In genomic region chr10:100482181-100482833, GRCh38 we compare ENCODE assay signal across 8 cellular contexts. TPM values are rescaled to one million over a fixed set of nuclear protein-coding genes. Genes with fewer than 3 reads are reported as not detected.
A peak's percentile ranks its signal among the peaks of the same experiment; 100 is the strongest.
DNase-seq lines count a peak whose midpoint lies in the region; ATAC-seq, FAIRE-seq and TF ChIP-seq lines count a peak whose summit lies in the region.

No MANE protein-coding gene starts in this region.

- peaks cover 11 to 26% (median 18%) of the 10 kb centered on the region in 4 donors for H3K4me1 Mint-ChIP-seq in naive thymus-derived CD8-positive, alpha-beta T cell
- H3K4me1 Mint-ChIP-seq in stimulated activated memory B cell treated with anti-CD40 and anti-IgM and Interleukin-4, amounts not matched to agents 10 μg/mL and 1 μg/mL and 100 μg/mL, for 72 hours: peaks cover 24% of the 10 kb centered on the region

- ATAC-seq in naive thymus-derived CD8-positive, alpha-beta T cell: peak; percentile 65 to 66
- peak; percentile 62 for ATAC-seq in stimulated activated memory B cell treated with anti-CD40 and anti-IgM and Interleukin-4, amounts not matched to agents 10 μg/mL and 1 μg/mL and 100 μg/mL, for 72 hours
- ATAC-seq in HG02678 (IDR thresholded peaks at IDR 0.05; ENCODE audit: unreplicated experiment): no peak

- peak overlapping the region in 9 of 10 donors; percentile 40 to 87 (median 71) for H3K27ac Mint-ChIP-seq in naive thymus-derived CD8-positive, alpha-beta T cell
- no peak overlapping the region for H3K27ac Mint-ChIP-seq in stimulated activated memory B cell treated with anti-CD40 and anti-IgM and Interleukin-4, amounts not matched to agents 10 μg/mL and 1 μg/mL and 100 μg/mL, for 72 hours

- no peaks in the 10 kb centered on the region for H3K9me3 Mint-ChIP-seq in naive thymus-derived CD8-positive, alpha-beta T cell
- H3K9me3 Mint-ChIP-seq in stimulated activated memory B cell treated with anti-CD40 and anti-IgM and Interleukin-4, amounts not matched to agents 10 μg/mL and 1 μg/mL and 100 μg/mL, for 72 hours: peaks cover 2% of the 10 kb centered on the region

- TF ChIP-seq CTCF in GM13977 (IDR thresholded peaks at IDR 0.05; ENCODE audit: extremely low read depth, insufficient read depth, missing control alignments): peak; percentile 79
- TF ChIP-seq CTCF in fibroblast of the aortic adventitia (IDR thresholded peaks at IDR 0.05; ENCODE audit: insufficient read depth, low read length): peak; percentile 86

- peak; percentile 77 for DNase-seq in GM13977 (ENCODE audit: low spot score)
- peak; percentile 81 for DNase-seq in HuH-7.5 (ENCODE audit: low spot score)
- DNase-seq in RCC 7860 (ENCODE audit: low spot score): peak; percentile 13
- peak; percentile 48 for DNase-seq in activated T-helper 9 cell treated with anti-CD3 and anti-CD28 coated beads, Interleukin-2, amount 50 U/mL, for 16 hours (ENCODE audit: low read depth)
- peak; percentile 68 for DNase-seq in fibroblast of the aortic adventitia (ENCODE audit: low read depth)
- peak; percentile 48 to 75 (median 68) for DNase-seq in naive thymus-derived CD8-positive, alpha-beta T cell

- in situ Hi-C loops in GM13977 (cut with MboI; ENCODE audit: low pct_unique_long_range_greater_than_20kb, low sequenced_read_pairs, unreplicated experiment): no loop called here

- FAIRE-seq in RCC 7860 (lab: Jason Lieb, UNC): no peak

- peak overlapping the region; percentile 73 to 90 (median 86) for H3K4me3 Mint-ChIP-seq in naive thymus-derived CD8-positive, alpha-beta T cell
- H3K4me3 Mint-ChIP-seq in stimulated activated memory B cell treated with anti-CD40 and anti-IgM and Interleukin-4, amounts not matched to agents 10 μg/mL and 1 μg/mL and 100 μg/mL, for 72 hours: peak overlapping the region; percentile 86

- H3K27me3 Mint-ChIP-seq in naive thymus-derived CD8-positive, alpha-beta T cell: peaks cover 11 to 30% (median 16%) of the 10 kb centered on the region in 5 donors
- H3K27me3 Mint-ChIP-seq in stimulated activated memory B cell treated with anti-CD40 and anti-IgM and Interleukin-4, amounts not matched to agents 10 μg/mL and 1 μg/mL and 100 μg/mL, for 72 hours: peaks cover 48% of the 10 kb centered on the region

- POLR2A ChIA-PET in naive thymus-derived CD8-positive, alpha-beta T cell (lab: Charles Lee): interaction anchor here (0.6 to 2.3 kb wide), 4 partner anchors 27 to 111 kb away, joined by 3 to 18 read pairs (median 6); partner anchors contain the start of gene HIF1AN

- peaks cover 0 to 15% (median 6%) of the 10 kb centered on the region in 3 donors for H3K36me3 Mint-ChIP-seq in naive thymus-derived CD8-positive, alpha-beta T cell
- peaks cover 15% of the 10 kb centered on the region for H3K36me3 Mint-ChIP-seq in stimulated activated memory B cell treated with anti-CD40 and anti-IgM and Interleukin-4, amounts not matched to agents 10 μg/mL and 1 μg/mL and 100 μg/mL, for 72 hours

- H3K4me3 ChIP-seq in fibroblast of the aortic adventitia (ENCODE audit: low read depth, low read length): peak overlapping the region; percentile 52

RNA-seq across cellular contexts. Expression of gene WNT8B, which starts 19.5 kb away (rescaled TPM):
- total RNA-seq in fibroblast of the aortic adventitia (ENCODE audit: low replicate concordance): not detected in 2 replicates
- total RNA-seq in naive thymus-derived CD8-positive, alpha-beta T cell: not detected
- polyA plus RNA-seq in naive thymus-derived CD8-positive, alpha-beta T cell: 1 to 10 TPM in 1 of 3 donors, under 1 TPM in 2; 0.14 to 1.1 (median 0.24) TPM

RNA-seq across cellular contexts. Expression of gene SEC31B, which starts 37.4 kb away (rescaled TPM):
- total RNA-seq in fibroblast of the aortic adventitia (ENCODE audit: low replicate concordance): 3.3 and 17.4 TPM in 2 replicates
- 10 to 100 TPM; 60.1 to 61.7 TPM for total RNA-seq in naive thymus-derived CD8-positive, alpha-beta T cell
- polyA plus RNA-seq in naive thymus-derived CD8-positive, alpha-beta T cell: 1 to 10 TPM in 2 of 3 donors, under 1 TPM in 1; 0.98 to 2.3 (median 2.0) TPM

RNA-seq across cellular contexts. Expression of gene NDUFB8, which starts 47.4 kb away (rescaled TPM):
- total RNA-seq in fibroblast of the aortic adventitia (ENCODE audit: low replicate concordance): 98.9 and 134 TPM in 2 replicates
- 100 to 1,000 TPM; 170 to 184 TPM for total RNA-seq in naive thymus-derived CD8-positive, alpha-beta T cell
- 100 to 1,000 TPM; 520 to 585 (median 556) TPM for polyA plus RNA-seq in naive thymus-derived CD8-positive, alpha-beta T cell

RNA-seq across cellular contexts. Expression of gene HIF1AN, which starts 53.4 kb away (rescaled TPM):
- 12.9 and 17.3 TPM in 2 replicates for total RNA-seq in fibroblast of the aortic adventitia (ENCODE audit: low replicate concordance)
- 10 to 100 TPM; 63.5 to 65.3 TPM for total RNA-seq in naive thymus-derived CD8-positive, alpha-beta T cell
- polyA plus RNA-seq in naive thymus-derived CD8-positive, alpha-beta T cell: 10 to 100 TPM; 24.7 to 28.6 (median 26.9) TPM

Comparison
In these comparisons a context has a peak if more than half of its experiments do, and no peak if none do; other contexts are left out.
1. DNase-seq: peak in every context shown above with its lines; median percentile 81 in HuH-7.5; 77 in GM13977; 68 in naive thymus-derived CD8-positive, alpha-beta T cell; 68 in fibroblast of the aortic adventitia; 48 in activated T-helper 9 cell treated with anti-CD3 and anti-CD28 coated beads, Interleukin-2, amount 50 U/mL, for 16 hours; 13 in RCC 7860.